In the genomic region with DNA sequence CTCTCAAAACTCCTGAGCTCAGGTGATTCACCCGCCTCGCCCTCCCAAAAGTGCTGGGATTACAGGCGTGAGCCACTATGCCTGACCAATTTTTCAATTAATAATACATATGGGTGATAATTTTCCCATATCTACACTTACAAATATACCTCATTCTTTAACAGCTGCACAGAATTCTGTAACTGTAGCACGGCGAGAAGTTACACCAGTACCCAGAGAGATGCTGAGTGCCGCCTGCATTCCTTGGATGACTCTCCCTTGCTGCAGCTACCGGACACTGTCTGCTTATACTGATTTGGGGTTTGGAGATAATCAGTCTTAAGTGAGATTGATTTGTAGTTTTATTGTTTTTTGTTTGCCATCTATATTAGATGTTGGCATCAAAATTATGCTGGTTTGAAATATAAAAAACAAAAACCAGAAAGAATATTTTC, we compare ENCODE assay signal across 10 cellular contexts. TPM values are rescaled to one million over a fixed set of nuclear protein-coding genes. Genes with fewer than 3 reads are reported as not detected.
DNase-seq lines count a peak whose midpoint lies in the region; ATAC-seq lines count a peak whose summit lies in the region.
"Had no signal": no experiment of that assay in that cellular context is flagged by ENCODE, and none has a peak within 500 bp of the region (broad histone marks: within the 10 kb centered on the region; RNA-seq: fewer than 3 reads in every experiment).

No MANE protein-coding gene starts in this region.

- H3K27me3 Mint-ChIP-seq in IgD-negative memory B cell = no peaks in the 10 kb centered on the region

- H3K27ac Mint-ChIP-seq in IgD-negative memory B cell = peak overlapping the region; percentile 75 to 97 (median 92)

- peaks cover 0 to 3% (median 0%) of the 10 kb centered on the region in 3 donors for H3K9me3 Mint-ChIP-seq in IgD-negative memory B cell

- H3K36me3 Mint-ChIP-seq in IgD-negative memory B cell = peaks cover 15% of the 10 kb centered on the region

- H3K4me3 Mint-ChIP-seq in IgD-negative memory B cell = peak overlapping the region; percentile 83 to 97 (median 94)

- ATAC-seq in GM21447 (IDR thresholded peaks at IDR 0.05; ENCODE audit: unreplicated experiment) (peak; percentile 34), Right ventricle myocardium superior (ENCODE audit: poor library complexity) (peak; percentile 61)

- intact Hi-C loops in Right ventricle myocardium superior (cut with DNase I) = no loop called here

- DNase-seq in EH (ENCODE audit: low read depth) = peak; percentile 15
- DNase-seq in Right ventricle myocardium superior = no peak
- no peak for DNase-seq in stimulated activated CD4-positive, alpha-beta T cell treated with anti-CD3 and anti-CD28 coated beads, Interleukin-4, amount 100 ng/mL, for 4 hours
- DNase-seq in NCI-H2171 treated with DMSO at 0.1 percent for 48 hours (lab: John Stamatoyannopoulos, UW) = no peak
- no peak for DNase-seq in activated effector memory CD4-positive, alpha-beta T cell treated with anti-CD3 and anti-CD28 coated beads, Interleukin-2, amount 50 U/mL, for 16 hours
- no peak for DNase-seq in DMS53 treated with DMSO at 0.1 percent for 48 hours (lab: John Stamatoyannopoulos, UW; ENCODE audit: unreplicated experiment)
- DNase-seq: cortex of kidney, DMS153 had no signal

- peaks cover 50 to 69% (median 67%) of the 10 kb centered on the region in 3 donors for H3K4me1 Mint-ChIP-seq in IgD-negative memory B cell

RNA-seq across cellular contexts. Expression of gene TIFA, which starts 5.8 kb away (rescaled TPM):
- polyA plus RNA-seq in IgD-negative memory B cell = 103 TPM
- 24.3 TPM for total RNA-seq in Right ventricle myocardium superior

RNA-seq across cellular contexts. Expression of gene ALPK1, which starts 17.3 kb away (rescaled TPM):
- 4.5 TPM for polyA plus RNA-seq in IgD-negative memory B cell
- total RNA-seq in Right ventricle myocardium superior = 4.0 TPM

RNA-seq across cellular contexts. Expression of gene AP1AR, which starts 48.3 kb away (rescaled TPM):
- polyA plus RNA-seq in IgD-negative memory B cell = 17.4 TPM
- total RNA-seq in Right ventricle myocardium superior = 11.1 TPM
